22 cellular contexts compared by ENCODE assay signal in the genomic region with DNA sequence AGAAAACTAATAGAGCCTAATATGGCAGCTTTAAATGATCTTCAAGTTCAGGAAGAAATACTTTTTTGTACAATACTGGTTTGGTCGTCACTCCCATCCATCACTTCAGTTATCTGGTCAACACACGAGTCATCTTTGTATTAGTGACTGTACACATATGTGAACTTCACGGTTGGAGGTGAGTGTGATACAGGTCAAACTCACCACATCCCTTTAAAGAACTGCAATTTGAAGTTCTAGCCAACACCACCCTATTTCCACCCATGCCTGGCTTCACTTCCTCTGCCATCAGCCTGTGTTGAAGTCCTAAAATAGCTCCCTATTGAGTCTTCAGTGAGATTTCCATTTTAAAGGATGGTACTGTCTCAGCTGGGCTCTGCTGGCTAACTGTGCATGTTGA.
DNase-seq lines count a peak whose midpoint lies in the region; ATAC-seq, FAIRE-seq and TF ChIP-seq lines count a peak whose summit lies in the region.
"Had no signal": no experiment of that assay in that cellular context is flagged by ENCODE, and none has a peak within 500 bp of the region (broad histone marks: within the 10 kb centered on the region; RNA-seq: fewer than 3 reads in every experiment).

No MANE protein-coding gene starts in this region.

- no peak overlapping the region for H3K4me3 ChIP-seq in GM12878
- H3K4me3 ChIP-seq: K562 had no signal

- POLR2A ChIA-PET in GM12878 (lab: Charles Lee), result no interaction called here

- peak; percentile 95 for FAIRE-seq in D721Med (lab: Jason Lieb, UNC)
- no peak for FAIRE-seq in GM12878 (lab: Jason Lieb, UNC)
- FAIRE-seq: K562 had no signal

- TF ChIP-seq POLR2A in GM12878 (IDR thresholded peaks at IDR 0.05; ENCODE audit: low read depth, low read length), result no peak

- no peaks in the 10 kb centered on the region for H4K20me1 ChIP-seq in GM12878 (ENCODE audit: control insufficient read depth, insufficient read depth)

- intact Hi-C loops in GM12878 (cut with micrococcal nuclease; ENCODE audit: unreplicated experiment), result no loop called here

- H3K27ac ChIP-seq in GM12878 (ENCODE audit: control insufficient read depth, insufficient read depth), result no peak overlapping the region
- H3K27ac ChIP-seq: RWPE1 had no signal

- no TSS peak for BruUV-seq in GM12878 (replicated peaks; lab: Mats Ljungman, UMichigan)

- no peaks in the 10 kb centered on the region for H3K36me3 ChIP-seq in GM12878 (ENCODE audit: control insufficient read depth in 2 of 2, insufficient read depth in 2 of 2, low read length in 1 of 2)

- no peak overlapping the region for H2AFZ ChIP-seq in GM12878 (ENCODE audit: control insufficient read depth, low read depth, low read length)

- H3K4me1 ChIP-seq in GM12878 (ENCODE audit: control insufficient read depth, insufficient read depth, low read length), result no peaks in the 10 kb centered on the region

- DNase-seq in D721Med (ENCODE audit: insufficient read length, low spot score), result no peak
- peak; percentile 60 for DNase-seq in MV-4-11 (lab: John Stamatoyannopoulos, UW)
- DNase-seq in GM12878 (ENCODE audit: low read depth, low spot score), result no peak
- no peak for DNase-seq in iPS-NIHi7 (ENCODE audit: extremely low spot score)
- no peak for DNase-seq in AG08395 (ENCODE audit: low spot score)
- DNase-seq in NCI-H146 treated with DMSO at 0.1 percent for 48 hours (lab: John Stamatoyannopoulos, UW; ENCODE audit: unreplicated experiment), result no peak
- DNase-seq: ACHN, DMS53, EL, GF-D8, MM.1S, NCI-H1092, NCI-H1436, NCI-H1930, NCI-H345, NCI-H524, NCI-H774, SIG-M5, SK-N-SH had no signal

- 1% methylated on average over 3 of the region's 3 CpGs for WGBS in GM12878 (ENCODE audit: insufficient coverage, insufficient replicate concordance, low lambda C conversion rate, missing lambda C conversion rate)

- H3K4me2 ChIP-seq in GM12878 (ENCODE audit: control insufficient read depth, insufficient read depth), result no peak overlapping the region
- H3K4me2 ChIP-seq: SK-N-SH had no signal

- RAD21 ChIA-PET in GM12878 (lab: Charles Lee; ENCODE audit: unreplicated experiment), result no interaction called here

- H3K79me2 ChIP-seq in GM12878 (ENCODE audit: control insufficient read depth, insufficient read depth, low read length), result no peaks in the 10 kb centered on the region

- TF ChIP-seq EP300 in GM12878 (IDR thresholded peaks at IDR 0.05; ENCODE audit: borderline replicate concordance in 1 of 2, control insufficient read depth in 1 of 2, low read depth in 2 of 2, low read length in 2 of 2), result no peak

- H3K9ac ChIP-seq in GM12878 (ENCODE audit: control insufficient read depth, insufficient read depth, low read length), result no peak overlapping the region
- H3K9ac ChIP-seq: SK-N-SH had no signal

- no peaks in the 10 kb centered on the region for H3K9me3 ChIP-seq in GM12878 (replicated peaks; ENCODE audit: control insufficient read depth, insufficient read depth, low read length)
- H3K9me3 ChIP-seq: SK-N-SH had no signal

- H3K27me3 ChIP-seq in GM12878 (replicated peaks in 1 of 2; ENCODE audit: control insufficient read depth in 2 of 2, insufficient read depth in 2 of 2, low read length in 1 of 2), result no peaks in the 10 kb centered on the region

- TF ChIP-seq RAD21 in GM12878 (IDR thresholded peaks at IDR 0.05; ENCODE audit: insufficient read depth, low read depth, low read length), result no peak

- in situ Hi-C loops in GM12878 (cut with MboI), result no loop called here

- SMC1A ChIA-PET in GM12878 (lab: Charles Lee; ENCODE audit: uncharacterized antibody, unreplicated experiment), result interaction anchor here (1.1 to 3.0 kb wide), 2 partner anchors 12 to 16 kb away, joined by 3 to 9 read pairs; no protein-coding TSS in a partner anchor

- TF ChIP-seq CTCF in D721Med (IDR thresholded peaks at IDR 0.05; ENCODE audit: insufficient read depth, missing control alignments), result no peak
- no peak for TF ChIP-seq CTCF in GM12878 (IDR thresholded peaks at IDR 0.05 in 2 of 3, conservative IDR thresholded peaks at IDR 0.05 in 1 of 3; ENCODE audit: control insufficient read depth in 2 of 3, extremely low read depth in 1 of 3, insufficient read depth in 1 of 3, low read depth in 3 of 3, low read length in 3 of 3)

- CTCF ChIA-PET in GM12878 (lab: Yijun Ruan, JAX), result interaction anchor here (1.4 kb wide), 1 partner anchor 12 kb away, joined by 3 read pairs; no protein-coding TSS in a partner anchor

- peak; percentile 33; the same call in 2 of the 3 replicates for ATAC-seq in GM12878
- ATAC-seq in GM18861 (IDR thresholded peaks at IDR 0.05; ENCODE audit: unreplicated experiment), result no peak
- ATAC-seq: K562 had no signal

TF ChIP-seq in GM12878, 131 proteins besides CTCF, POLR2A, EP300 and RAD21 (continues in another document):
- TF ChIP-seq GATAD2B (conservative IDR thresholded peaks at IDR 0.05; ENCODE audit: low read depth), result no peak
- TF ChIP-seq, protein P1, sequence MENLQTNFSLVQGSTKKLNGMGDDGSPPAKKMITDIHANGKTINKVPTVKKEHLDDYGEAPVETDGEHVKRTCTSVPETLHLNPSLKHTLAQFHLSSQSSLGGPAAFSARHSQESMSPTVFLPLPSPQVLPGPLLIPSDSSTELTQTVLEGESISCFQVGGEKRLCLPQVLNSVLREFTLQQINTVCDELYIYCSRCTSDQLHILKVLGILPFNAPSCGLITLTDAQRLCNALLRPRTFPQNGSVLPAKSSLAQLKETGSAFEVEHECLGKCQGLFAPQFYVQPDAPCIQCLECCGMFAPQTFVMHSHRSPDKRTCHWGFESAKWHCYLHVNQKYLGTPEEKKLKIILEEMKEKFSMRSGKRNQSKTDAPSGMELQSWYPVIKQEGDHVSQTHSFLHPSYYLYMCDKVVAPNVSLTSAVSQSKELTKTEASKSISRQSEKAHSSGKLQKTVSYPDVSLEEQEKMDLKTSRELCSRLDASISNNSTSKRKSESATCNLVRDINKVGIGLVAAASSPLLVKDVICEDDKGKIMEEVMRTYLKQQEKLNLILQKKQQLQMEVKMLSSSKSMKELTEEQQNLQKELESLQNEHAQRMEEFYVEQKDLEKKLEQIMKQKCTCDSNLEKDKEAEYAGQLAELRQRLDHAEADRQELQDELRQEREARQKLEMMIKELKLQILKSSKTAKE (IDR thresholded peaks at IDR 0.05; ENCODE audit: low read depth, poor library complexity, severe bottlenecking), result no peak
- no peak for TF ChIP-seq ZNF274 (IDR thresholded peaks at IDR 0.05; ENCODE audit: insufficient read depth, insufficient read length)
- no peak for TF ChIP-seq RB1 (IDR thresholded peaks at IDR 0.05; ENCODE audit: borderline replicate concordance)
- TF ChIP-seq TARDBP (IDR thresholded peaks at IDR 0.05; ENCODE audit: borderline replicate concordance), result no peak
- no peak for TF ChIP-seq POLR2AphosphoS2 (IDR thresholded peaks at IDR 0.05; ENCODE audit: low read depth, low read length)
- no peak for TF ChIP-seq FOXK2 (IDR thresholded peaks at IDR 0.05)
- TF ChIP-seq, protein P2, sequence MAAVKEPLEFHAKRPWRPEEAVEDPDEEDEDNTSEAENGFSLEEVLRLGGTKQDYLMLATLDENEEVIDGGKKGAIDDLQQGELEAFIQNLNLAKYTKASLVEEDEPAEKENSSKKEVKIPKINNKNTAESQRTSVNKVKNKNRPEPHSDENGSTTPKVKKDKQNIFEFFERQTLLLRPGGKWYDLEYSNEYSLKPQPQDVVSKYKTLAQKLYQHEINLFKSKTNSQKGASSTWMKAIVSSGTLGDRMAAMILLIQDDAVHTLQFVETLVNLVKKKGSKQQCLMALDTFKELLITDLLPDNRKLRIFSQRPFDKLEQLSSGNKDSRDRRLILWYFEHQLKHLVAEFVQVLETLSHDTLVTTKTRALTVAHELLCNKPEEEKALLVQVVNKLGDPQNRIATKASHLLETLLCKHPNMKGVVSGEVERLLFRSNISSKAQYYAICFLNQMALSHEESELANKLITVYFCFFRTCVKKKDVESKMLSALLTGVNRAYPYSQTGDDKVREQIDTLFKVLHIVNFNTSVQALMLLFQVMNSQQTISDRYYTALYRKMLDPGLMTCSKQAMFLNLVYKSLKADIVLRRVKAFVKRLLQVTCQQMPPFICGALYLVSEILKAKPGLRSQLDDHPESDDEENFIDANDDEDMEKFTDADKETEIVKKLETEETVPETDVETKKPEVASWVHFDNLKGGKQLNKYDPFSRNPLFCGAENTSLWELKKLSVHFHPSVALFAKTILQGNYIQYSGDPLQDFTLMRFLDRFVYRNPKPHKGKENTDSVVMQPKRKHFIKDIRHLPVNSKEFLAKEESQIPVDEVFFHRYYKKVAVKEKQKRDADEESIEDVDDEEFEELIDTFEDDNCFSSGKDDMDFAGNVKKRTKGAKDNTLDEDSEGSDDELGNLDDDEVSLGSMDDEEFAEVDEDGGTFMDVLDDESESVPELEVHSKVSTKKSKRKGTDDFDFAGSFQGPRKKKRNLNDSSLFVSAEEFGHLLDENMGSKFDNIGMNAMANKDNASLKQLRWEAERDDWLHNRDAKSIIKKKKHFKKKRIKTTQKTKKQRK (IDR thresholded peaks at IDR 0.05; ENCODE audit: low read depth, low read length), result no peak
- TF ChIP-seq CREB1 (IDR thresholded peaks at IDR 0.05; ENCODE audit: low read depth), result no peak
- TF ChIP-seq HDAC2 (IDR thresholded peaks at IDR 0.05), result no peak
- no peak for TF ChIP-seq RBBP5 (conservative IDR thresholded peaks at IDR 0.05)
- TF ChIP-seq MTA3 (IDR thresholded peaks at IDR 0.05; ENCODE audit: borderline replicate concordance, low read length), result no peak
- TF ChIP-seq, protein P3, sequence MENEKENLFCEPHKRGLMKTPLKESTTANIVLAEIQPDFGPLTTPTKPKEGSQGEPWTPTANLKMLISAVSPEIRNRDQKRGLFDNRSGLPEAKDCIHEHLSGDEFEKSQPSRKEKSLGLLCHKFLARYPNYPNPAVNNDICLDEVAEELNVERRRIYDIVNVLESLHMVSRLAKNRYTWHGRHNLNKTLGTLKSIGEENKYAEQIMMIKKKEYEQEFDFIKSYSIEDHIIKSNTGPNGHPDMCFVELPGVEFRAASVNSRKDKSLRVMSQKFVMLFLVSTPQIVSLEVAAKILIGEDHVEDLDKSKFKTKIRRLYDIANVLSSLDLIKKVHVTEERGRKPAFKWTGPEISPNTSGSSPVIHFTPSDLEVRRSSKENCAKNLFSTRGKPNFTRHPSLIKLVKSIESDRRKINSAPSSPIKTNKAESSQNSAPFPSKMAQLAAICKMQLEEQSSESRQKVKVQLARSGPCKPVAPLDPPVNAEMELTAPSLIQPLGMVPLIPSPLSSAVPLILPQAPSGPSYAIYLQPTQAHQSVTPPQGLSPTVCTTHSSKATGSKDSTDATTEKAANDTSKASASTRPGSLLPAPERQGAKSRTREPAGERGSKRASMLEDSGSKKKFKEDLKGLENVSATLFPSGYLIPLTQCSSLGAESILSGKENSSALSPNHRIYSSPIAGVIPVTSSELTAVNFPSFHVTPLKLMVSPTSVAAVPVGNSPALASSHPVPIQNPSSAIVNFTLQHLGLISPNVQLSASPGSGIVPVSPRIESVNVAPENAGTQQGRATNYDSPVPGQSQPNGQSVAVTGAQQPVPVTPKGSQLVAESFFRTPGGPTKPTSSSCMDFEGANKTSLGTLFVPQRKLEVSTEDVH (IDR thresholded peaks at IDR 0.05; ENCODE audit: low read depth, partially characterized antibody), result no peak
- TF ChIP-seq CHD2 (IDR thresholded peaks at IDR 0.05; ENCODE audit: borderline replicate concordance, low read depth, low read length), result no peak
- TF ChIP-seq NFYA (IDR thresholded peaks at IDR 0.05; ENCODE audit: borderline replicate concordance, low read depth, low read length), result no peak
